Comparison of ENCODE assay signal across 3 cellular contexts in genomic region chr10:77393411-77393810, GRCh38.
TF ChIP-seq lines count a peak whose summit lies in the region.

No MANE protein-coding gene starts in this region.

TF ChIP-seq in SK-N-SH, 30 proteins besides CTCF, POLR2A, EP300 and RAD21 (continued from another document):
- TF ChIP-seq USF2 (IDR thresholded peaks at IDR 0.05; ENCODE audit: borderline replicate concordance, low read depth, low read length) (no peak), IRF3 (IDR thresholded peaks at IDR 0.05; ENCODE audit: low read depth, low read length) (no peak), EZH2phosphoT487 (IDR thresholded peaks at IDR 0.05; ENCODE audit: borderline replicate concordance, low read depth) (no peak), ZBTB33 (IDR thresholded peaks at IDR 0.05; ENCODE audit: borderline replicate concordance, low read depth) (no peak), MEF2A (IDR thresholded peaks at IDR 0.05; ENCODE audit: borderline replicate concordance, low read depth) (no peak), NRF1 (IDR thresholded peaks at IDR 0.05; ENCODE audit: low read depth, low read length) (no peak), USF1 (IDR thresholded peaks at IDR 0.05; ENCODE audit: borderline replicate concordance, low read depth) (no peak), TAF1 (IDR thresholded peaks at IDR 0.05; ENCODE audit: borderline replicate concordance, low read depth, low read length) (no peak), YY1 (IDR thresholded peaks at IDR 0.05; ENCODE audit: low read depth) (no peak), ELF1 (IDR thresholded peaks at IDR 0.05) (no peak), JUND (IDR thresholded peaks at IDR 0.05) (no peak), FOSL2 (IDR thresholded peaks at IDR 0.05; ENCODE audit: borderline replicate concordance, low read depth) (no peak), MAX (IDR thresholded peaks at IDR 0.05; ENCODE audit: low read depth) (no peak), MXI1 (IDR thresholded peaks at IDR 0.05; ENCODE audit: low read depth, low read length) (no peak)

TF ChIP-seq in SK-N-SH treated with all-trans-retinoic acid at 6 μM for 48 hours, 23 proteins besides CTCF, POLR2A, EP300 and RAD21:
- no peak for TF ChIP-seq PATZ1 (CRISPR knock-in tag; IDR thresholded peaks at IDR 0.05; ENCODE audit: borderline replicate concordance)
- no peak for TF ChIP-seq ZFP3 (CRISPR knock-in tag; IDR thresholded peaks at IDR 0.05)
- TF ChIP-seq SNAI2 (CRISPR knock-in tag; IDR thresholded peaks at IDR 0.05): no peak
- TF ChIP-seq ZNF8 (CRISPR knock-in tag; IDR thresholded peaks at IDR 0.05): no peak
- no peak for TF ChIP-seq ZNF70 (CRISPR knock-in tag; IDR thresholded peaks at IDR 0.05)
- no peak for TF ChIP-seq ZFP30 (CRISPR knock-in tag; IDR thresholded peaks at IDR 0.05)
- TF ChIP-seq TOX (CRISPR knock-in tag; IDR thresholded peaks at IDR 0.05; ENCODE audit: borderline replicate concordance): no peak
- no peak for TF ChIP-seq ZC3H10 (CRISPR knock-in tag; IDR thresholded peaks at IDR 0.05)
- no peak for TF ChIP-seq CSRNP3 (CRISPR knock-in tag; IDR thresholded peaks at IDR 0.05)
- TF ChIP-seq GLIS3 (CRISPR knock-in tag; IDR thresholded peaks at IDR 0.05): no peak
- TF ChIP-seq ESRRG (CRISPR knock-in tag; IDR thresholded peaks at IDR 0.05): no peak
- TF ChIP-seq CSDC2 (CRISPR knock-in tag; IDR thresholded peaks at IDR 0.05): no peak
- TF ChIP-seq OSR1 (CRISPR knock-in tag; IDR thresholded peaks at IDR 0.05): no peak
- no peak for TF ChIP-seq ISL1 (CRISPR knock-in tag; IDR thresholded peaks at IDR 0.05)
- no peak for TF ChIP-seq BACH2 (CRISPR knock-in tag; IDR thresholded peaks at IDR 0.05; ENCODE audit: borderline replicate concordance)
- no peak for TF ChIP-seq TSHZ2 (CRISPR knock-in tag; IDR thresholded peaks at IDR 0.05)
TF ChIP-seq in SK-N-SH treated with all-trans-retinoic acid at 6 μM for 48 hours: peak in this region for 0.

TF ChIP-seq in endothelial cell of umbilical vein, 7 proteins besides CTCF, POLR2A, EP300 and RAD21 (continued from another document):
- TF ChIP-seq MAX (IDR thresholded peaks at IDR 0.05; ENCODE audit: insufficient read depth, insufficient read length): no peak
